Comparison of ENCODE assay signal across 11 cellular contexts in the genomic region with DNA sequence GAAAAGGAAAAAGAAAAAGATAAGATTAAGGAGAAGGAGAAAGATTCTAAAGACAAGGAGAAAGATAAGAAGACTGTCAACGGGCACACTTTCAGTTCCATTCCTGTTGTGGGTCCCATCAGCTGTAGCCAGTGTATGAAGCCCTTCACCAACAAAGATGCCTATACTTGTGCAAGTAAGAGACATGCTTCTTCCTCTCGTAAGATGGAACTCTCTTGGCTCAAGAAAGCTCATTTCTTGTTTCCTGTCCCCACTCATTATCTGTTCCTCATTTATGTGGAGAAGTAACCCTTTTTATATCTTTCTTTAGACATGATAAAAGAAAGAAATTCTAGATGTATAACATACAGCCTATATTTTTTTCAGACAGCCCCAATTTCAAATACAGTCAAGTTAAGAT.
DNase-seq lines count a peak whose midpoint lies in the region; ATAC-seq and TF ChIP-seq lines count a peak whose summit lies in the region.
"Had no signal": no experiment of that assay in that cellular context is flagged by ENCODE, and none has a peak within 500 bp of the region (broad histone marks: within the 10 kb centered on the region; RNA-seq: fewer than 3 reads in every experiment).

No MANE protein-coding gene starts in this region.

- no peaks in the 10 kb centered on the region for H4K20me1 ChIP-seq in KMS-11 (ENCODE audit: insufficient read depth)

- H3K27me3 Mint-ChIP-seq in activated naive CD8-positive, alpha-beta T cell treated with anti-CD3 and anti-CD28 coated beads, Interleukin-2, amount 50 U/mL, for 24 hours, result no peaks in the 10 kb centered on the region
- H3K27me3 Mint-ChIP-seq in mesothelial cell of epicardium (ENCODE audit: low read depth), result no peaks in the 10 kb centered on the region

- peak overlapping the region; percentile 100 for H3K27ac Mint-ChIP-seq in activated naive CD8-positive, alpha-beta T cell treated with anti-CD3 and anti-CD28 coated beads, Interleukin-2, amount 50 U/mL, for 24 hours
- no peak overlapping the region for H3K27ac Mint-ChIP-seq in mesothelial cell of epicardium
- H3K27ac Mint-ChIP-seq: neural progenitor cell had no signal

- H3K9ac ChIP-seq in KMS-11, result 0 out of 2 replicates have a peak overlapping the region, but pooled peaks have one; percentile 18
- H3K9ac ChIP-seq: neural progenitor cell had no signal

- peaks cover 3% of the 10 kb centered on the region; the same call in 1 of the 2 replicates for H3K79me2 ChIP-seq in KMS-11 (ENCODE audit: insufficient read depth, low read depth)

- no peak for TF ChIP-seq POLR2A in heart left ventricle (IDR thresholded peaks at IDR 0.05)

- H3K4me3 ChIP-seq in heart left ventricle (peak overlapping the region in 1 of 12 donors; percentile 17), KMS-11 (IDR thresholded peaks at IDR 0.05; ENCODE audit: insufficient read depth, low read depth, low read length) (no peak overlapping the region), upper lobe of right lung (no peak overlapping the region)
- H3K4me3 ChIP-seq: neural progenitor cell had no signal

- no peak for ATAC-seq in heart left ventricle
- no peak for ATAC-seq in Right ventricle myocardium superior (ENCODE audit: poor library complexity)
- ATAC-seq in activated naive CD8-positive, alpha-beta T cell treated with anti-CD3 and anti-CD28 coated beads, Interleukin-2, amount 50 U/mL, for 24 hours, result no peak
- peak; percentile 14 for ATAC-seq in upper lobe of right lung
- ATAC-seq in HG02763 (IDR thresholded peaks at IDR 0.05; ENCODE audit: unreplicated experiment), result no peak

- H3K4me1 Mint-ChIP-seq in activated naive CD8-positive, alpha-beta T cell treated with anti-CD3 and anti-CD28 coated beads, Interleukin-2, amount 50 U/mL, for 24 hours, result peaks cover 73% of the 10 kb centered on the region
- H3K4me1 Mint-ChIP-seq in mesothelial cell of epicardium, result peaks cover 13% of the 10 kb centered on the region

- H3K4me3 Mint-ChIP-seq in activated naive CD8-positive, alpha-beta T cell treated with anti-CD3 and anti-CD28 coated beads, Interleukin-2, amount 50 U/mL, for 24 hours, result peak overlapping the region; percentile 62
- H3K4me3 Mint-ChIP-seq in mesothelial cell of epicardium, result no peak overlapping the region
- H3K4me3 Mint-ChIP-seq: neural progenitor cell had no signal

- H3K27ac ChIP-seq in heart left ventricle, result peak overlapping the region in 8 of 12 donors; percentile 21 to 80 (median 46)
- H3K27ac ChIP-seq in KMS-11, result peak overlapping the region; percentile 79; the same call in 1 of the 2 replicates
- peak overlapping the region; percentile 40 for H3K27ac ChIP-seq in upper lobe of right lung
- H3K27ac ChIP-seq: neural progenitor cell had no signal

- H3K4me1 ChIP-seq in heart left ventricle, result peaks cover 6 to 74% (median 47%) of the 10 kb centered on the region in 12 donors
- H3K4me1 ChIP-seq in KMS-11 (ENCODE audit: low read depth, poor library complexity, severe bottlenecking), result peaks cover 56% of the 10 kb centered on the region
- H3K4me1 ChIP-seq in upper lobe of right lung, result peaks cover 50% of the 10 kb centered on the region

- no peak for TF ChIP-seq CTCF in heart left ventricle (IDR thresholded peaks at IDR 0.05)
- TF ChIP-seq CTCF in KMS-11 (conservative IDR thresholded peaks at IDR 0.05; ENCODE audit: low read depth, low read length), result no peak
- TF ChIP-seq CTCF in upper lobe of right lung (IDR thresholded peaks at IDR 0.05), result no peak
- TF ChIP-seq CTCF in mesothelial cell of epicardium (IDR thresholded peaks at IDR 0.05; ENCODE audit: unreplicated experiment), result no peak

- H3K36me3 ChIP-seq in heart left ventricle, result peaks cover 0 to 95% (median 76%) of the 10 kb centered on the region in 9 donors
- no peaks in the 10 kb centered on the region for H3K36me3 ChIP-seq in KMS-11 (ENCODE audit: insufficient read depth)
- H3K36me3 ChIP-seq in upper lobe of right lung, result peaks cover 89% of the 10 kb centered on the region

- H3K9me3 ChIP-seq in heart left ventricle, result no peaks in the 10 kb centered on the region
- no peaks in the 10 kb centered on the region for H3K9me3 ChIP-seq in upper lobe of right lung

- no peak overlapping the region for H2AFZ ChIP-seq in KMS-11 (ENCODE audit: low read depth)
- H2AFZ ChIP-seq: neural progenitor cell had no signal

- H3K4me2 ChIP-seq in KMS-11, result peak overlapping the region; percentile 67; the same call in 1 of the 2 replicates
- H3K4me2 ChIP-seq: neural progenitor cell had no signal

- 39 to 55% (median 53%) methylated on average over 2 of the region's 2 CpGs for WGBS in heart left ventricle, 4 donors

- intact Hi-C loops in heart left ventricle (cut with DNase I) (loop anchor here in 1 of 10 donors (10.0 kb wide), 1 partner anchor 208 kb away; no protein-coding TSS in a partner anchor), Right ventricle myocardium superior (cut with DNase I) (no loop called here), upper lobe of right lung (cut with DNase I) (no loop called here)

- H3K27me3 ChIP-seq in heart left ventricle (no peaks in the 10 kb centered on the region), KMS-11 (ENCODE audit: insufficient read depth, low read depth) (no peaks in the 10 kb centered on the region), upper lobe of right lung (no peaks in the 10 kb centered on the region)
- H3K27me3 ChIP-seq: neural progenitor cell had no signal

- peaks cover 42% of the 10 kb centered on the region for H3K36me3 Mint-ChIP-seq in activated naive CD8-positive, alpha-beta T cell treated with anti-CD3 and anti-CD28 coated beads, Interleukin-2, amount 50 U/mL, for 24 hours (ENCODE audit: low read depth)
- H3K36me3 Mint-ChIP-seq in mesothelial cell of epicardium, result peaks cover 27% of the 10 kb centered on the region

- DNase-seq in heart left ventricle, result no peak
- DNase-seq in Right ventricle myocardium superior, result no peak
- no peak for DNase-seq in activated naive CD8-positive, alpha-beta T cell treated with anti-CD3 and anti-CD28 coated beads, Interleukin-2, amount 50 U/mL, for 24 hours
- no peak for DNase-seq in upper lobe of right lung
- DNase-seq in COLO829 (ENCODE audit: low spot score), result no peak
- no peak for DNase-seq in mesothelial cell of epicardium (ENCODE audit: low spot score in 2 of 2, unreplicated experiment in 2 of 2)
- DNase-seq: activated effector memory CD4-positive, alpha-beta T cell treated with Interleukin-2 at 50 U/mL for 16 hours; hypothalamus had no signal

- no peaks in the 10 kb centered on the region for H3K9me3 Mint-ChIP-seq in activated naive CD8-positive, alpha-beta T cell treated with anti-CD3 and anti-CD28 coated beads, Interleukin-2, amount 50 U/mL, for 24 hours
- no peaks in the 10 kb centered on the region for H3K9me3 Mint-ChIP-seq in mesothelial cell of epicardium
- H3K9me3 Mint-ChIP-seq: neural progenitor cell had no signal
